ENCODE assay signal across 8 cellular contexts in genomic region chr17:18182978-18183333, GRCh38. TPM values are rescaled to one million over a fixed set of nuclear protein-coding genes. Genes with fewer than 3 reads are reported as not detected.
DNase-seq lines count a peak whose midpoint lies in the region; ATAC-seq, FAIRE-seq and TF ChIP-seq lines count a peak whose summit lies in the region.

No MANE protein-coding gene starts in this region.

- FAIRE-seq in GM18507 (lab: Jason Lieb, UNC): no peak

- no peaks in the 10 kb centered on the region for H3K9me2 ChIP-seq in neural cell (ENCODE audit: insufficient read depth, low read length)

- no peaks in the 10 kb centered on the region for H3F3A ChIP-seq in neural cell (ENCODE audit: insufficient read depth, low read length, poor library complexity, severe bottlenecking)

- no peak for TF ChIP-seq EP300 in neural cell (conservative IDR thresholded peaks at IDR 0.05; ENCODE audit: poor library complexity, severe bottlenecking)
- TF ChIP-seq EP300 in stomach (IDR thresholded peaks at IDR 0.05): no peak

- no peak for TF ChIP-seq POLR2A in stomach (IDR thresholded peaks at IDR 0.05)

- ATAC-seq in HG02943 (IDR thresholded peaks at IDR 0.05; ENCODE audit: low read depth, unreplicated experiment) (peak; percentile 41), esophagus mucosa (peak; percentile 43)

- H3K9me3 ChIP-seq in neural cell (ENCODE audit: low read length) (no peaks in the 10 kb centered on the region), stomach (no peaks in the 10 kb centered on the region)

- H3K4me2 ChIP-seq in neural cell (ENCODE audit: low read length): peak overlapping the region; percentile 18

- peak overlapping the region; percentile 99 for H3K4me3 ChIP-seq in neural cell (ENCODE audit: low read length)
- peak overlapping the region; percentile 74 to 97 (median 88) for H3K4me3 ChIP-seq in stomach

- H3K36me3 ChIP-seq in neural cell (ENCODE audit: insufficient read depth, low read length) (no peaks in the 10 kb centered on the region), stomach (peaks cover 0 to 5% (median 0%) of the 10 kb centered on the region in 4 donors)

- H2AFZ ChIP-seq in neural cell (ENCODE audit: low read depth, low read length): peak overlapping the region; percentile 46

- DNase-seq in GM18507 (ENCODE audit: extremely low spot score, insufficient read length, low read depth) (peak; percentile 68), NOMO-1 treated with dmso at 0.1 percent for 144 hours (lab: John Stamatoyannopoulos, UW; ENCODE audit: unreplicated experiment) (peak; percentile 84), activated T-cell treated with anti-CD3 and anti-CD28 coated beads for 1 hour (ENCODE audit: low read depth) (peak; percentile 71), stomach (peak; percentile 78)

- no peak for TF ChIP-seq RAD21 in neural cell (conservative IDR thresholded peaks at IDR 0.05)

- H3K27ac ChIP-seq in 22Rv1 (peak overlapping the region; percentile 97), neural cell (ENCODE audit: low read length) (peak overlapping the region; percentile 94), stomach (peak overlapping the region; percentile 96 to 100 (median 98))

- TF ChIP-seq CTCF in 22Rv1 (IDR thresholded peaks at IDR 0.05) (no peak), neural cell (IDR thresholded peaks at IDR 0.05; ENCODE audit: poor library complexity, severe bottlenecking) (no peak), stomach (IDR thresholded peaks at IDR 0.05) (no peak)

- peaks cover 36% of the 10 kb centered on the region for H3K79me2 ChIP-seq in neural cell (replicated peaks; ENCODE audit: insufficient read depth, low read length)

- WGBS in stomach, 5 donors: 0 to 1% (median 0%) methylated on average over 32 to 33 of the region's 33 CpGs

- H3K27me3 ChIP-seq in neural cell (ENCODE audit: insufficient read depth, low read depth, low read length) (no peaks in the 10 kb centered on the region), stomach (no peaks in the 10 kb centered on the region)

- peak overlapping the region; percentile 84 for H3K9ac ChIP-seq in neural cell (ENCODE audit: low read length)

- H3K4me1 ChIP-seq in stomach: peaks cover 42 to 70% (median 53%) of the 10 kb centered on the region in 4 donors

- intact Hi-C loops in stomach (cut with DNase I; ENCODE audit: low total_unique reads): no loop called here

- H4K20me1 ChIP-seq in neural cell (ENCODE audit: insufficient read depth): peaks cover 35% of the 10 kb centered on the region

TF ChIP-seq in neural cell, 6 proteins besides CTCF, POLR2A, EP300 and RAD21:
- TF ChIP-seq REST (IDR thresholded peaks at IDR 0.05; ENCODE audit: borderline replicate concordance) (no peak), POLR2AphosphoS5 (IDR thresholded peaks at IDR 0.05) (no peak), TAF1 (IDR thresholded peaks at IDR 0.05; ENCODE audit: low read depth) (no peak), SMC3 (conservative IDR thresholded peaks at IDR 0.05; ENCODE audit: poor library complexity) (no peak), EZH2 (IDR thresholded peaks at IDR 0.05; ENCODE audit: borderline replicate concordance, insufficient read depth, low read length, poor library complexity, severe bottlenecking) (no peak), MXI1 (conservative IDR thresholded peaks at IDR 0.05; ENCODE audit: poor library complexity, severe bottlenecking) (no peak)

RNA-seq across cellular contexts. Expression of gene ALKBH5, which starts 0.7 kb away (rescaled TPM):
- total RNA-seq in esophagus mucosa (45.3 TPM), stomach (10 to 100 TPM; 38.8 to 66.7 (median 58.9) TPM)
- polyA plus RNA-seq in neural cell (55.0 and 63.0 TPM in 2 replicates), stomach (10 to 100 TPM; 32.8 to 41.1 (median 36.7) TPM)
- polyA minus RNA-seq in neural cell: 90.8 and 91.7 TPM in 2 replicates

RNA-seq across cellular contexts. Expression of gene LLGL1, which starts 42.5 kb away (rescaled TPM):
- total RNA-seq in esophagus mucosa: 17.6 TPM
- polyA plus RNA-seq in neural cell: 52.2 and 59.5 TPM in 2 replicates
- polyA minus RNA-seq in neural cell: 48.7 and 61.1 TPM in 2 replicates
- total RNA-seq in stomach: 10 to 100 TPM in 4 of 5 donors, 1 to 10 TPM in 1; 5.8 to 19.7 (median 10.5) TPM
- polyA plus RNA-seq in stomach: 1 to 10 TPM; 5.2 to 9.0 (median 5.5) TPM

Comparison
In these comparisons a context has a peak if more than half of its experiments do, and no peak if none do; other contexts are left out.
1. Peak in every context shown above with its lines: DNase-seq, ATAC-seq, H3K4me3 ChIP-seq and H3K27ac ChIP-seq.